14 cellular contexts compared by ENCODE assay signal in genomic region chr10:116710021-116710420, GRCh38.
"Had no signal": no experiment of that assay in that cellular context is flagged by ENCODE, and none has a peak within 500 bp of the region (broad histone marks: within the 10 kb centered on the region; RNA-seq: fewer than 3 reads in every experiment).

No MANE protein-coding gene starts in this region.

- DNase-seq: activated CD4-positive, alpha-beta T cell treated with anti-CD3 and anti-CD28 coated beads, Interleukin-2, amount 10 ng/mL, durations not matched to agents 7 days and 5 days; activated CD8-positive, alpha-beta memory T cell treated with anti-CD3 and anti-CD28 coated beads, Interleukin-2, amount 50 U/mL, for 48 hours; activated effector memory CD4-positive, alpha-beta T cell treated with anti-CD3 and anti-CD28 coated beads, Interleukin-2, amount 50 U/mL, for 16 hours; activated naive CD4-positive, alpha-beta T cell treated with anti-CD3 and anti-CD28 coated beads, Interleukin-2, amount 50 U/mL, for 16 hours; activated T-cell treated with anti-CD3 and anti-CD28 coated beads, Interleukin-2, amount 50 U/mL, for 48 hours; effector CD8-positive, alpha-beta T cell; heart right ventricle; left ventricle myocardium superior; right cardiac atrium; stimulated activated naive CD8-positive, alpha-beta T cell treated with anti-CD3 and anti-CD28 coated beads, Interleukin-15, Interleukin-2, amounts not matched to agents 100 U/mL and 50 U/mL, for 24 hours; transverse colon; uterus had no signal

- ATAC-seq: activated CD4-positive, CD25-positive, alpha-beta regulatory T cell treated with anti-CD3 and anti-CD28 coated beads, Interleukin-2, amount 50 U/mL, for 24 hours; gastroesophageal sphincter; heart right ventricle; left ventricle myocardium superior; right cardiac atrium; stimulated activated naive CD8-positive, alpha-beta T cell treated with anti-CD3 and anti-CD28 coated beads, Interleukin-15, Interleukin-2, amounts not matched to agents 100 U/mL and 50 U/mL, for 24 hours had no signal
